2 cellular contexts compared by ENCODE assay signal in genomic region chr15:44153352-44153751, GRCh38.
TF ChIP-seq lines count a peak whose summit lies in the region.

No MANE protein-coding gene starts in this region.

TF ChIP-seq in IMR-90, 13 proteins besides CTCF, POLR2A, EP300 and RAD21:
- TF ChIP-seq RFX5 (IDR thresholded peaks at IDR 0.05; ENCODE audit: low read depth, low read length) = no peak
- TF ChIP-seq MAFK (IDR thresholded peaks at IDR 0.05; ENCODE audit: low read depth, low read length) = peak; percentile 46

TF ChIP-seq in endothelial cell of umbilical vein, 7 proteins besides CTCF, POLR2A, EP300 and RAD21:
- TF ChIP-seq, protein P1, sequence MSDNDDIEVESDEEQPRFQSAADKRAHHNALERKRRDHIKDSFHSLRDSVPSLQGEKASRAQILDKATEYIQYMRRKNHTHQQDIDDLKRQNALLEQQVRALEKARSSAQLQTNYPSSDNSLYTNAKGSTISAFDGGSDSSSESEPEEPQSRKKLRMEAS (IDR thresholded peaks at IDR 0.05; ENCODE audit: insufficient read depth, insufficient read length) = no peak
- no peak for TF ChIP-seq POLR2AphosphoS5 (IDR thresholded peaks at IDR 0.05; ENCODE audit: insufficient read depth, low read depth, low read length)
